Comparison of ENCODE assay signal across 1 cellular context in genomic region chr22:42369250-42370041, GRCh38.
TF ChIP-seq lines count a peak whose summit lies in the region.

No MANE protein-coding gene starts in this region.

TF ChIP-seq in IMR-90, 13 proteins besides CTCF, POLR2A, EP300 and RAD21 (continued from another document):
- no peak for TF ChIP-seq ELK1 (IDR thresholded peaks at IDR 0.05; ENCODE audit: borderline replicate concordance, low read depth, low read length)
